19 cellular contexts compared by ENCODE assay signal in genomic region chr12:112179341-112179740, GRCh38.
"Had no signal": no experiment of that assay in that cellular context is flagged by ENCODE, and none has a peak within 500 bp of the region (broad histone marks: within the 10 kb centered on the region; RNA-seq: fewer than 3 reads in every experiment).

No MANE protein-coding gene starts in this region.

- H3K27ac Mint-ChIP-seq: activated CD8-positive, alpha-beta T cell treated with anti-CD3 and anti-CD28 coated beads, Interleukin-2, amount 10 ng/mL, durations not matched to agents 7 days and 5 days; activated naive CD8-positive, alpha-beta T cell had no signal

- H3K36me3 Mint-ChIP-seq: activated naive CD8-positive, alpha-beta T cell had no signal

- H3K27me3 Mint-ChIP-seq: activated naive CD8-positive, alpha-beta T cell; brain had no signal

- H3K27ac ChIP-seq: SJCRH30 had no signal

- DNase-seq: activated CD4-positive, alpha-beta T cell treated with anti-CD3 and anti-CD28 coated beads for 4 hours; activated CD4-positive, alpha-beta T cell treated with anti-CD3 and anti-CD28 coated beads, Interleukin-2, amount 50 U/mL, for 4 hours; activated CD8-positive, alpha-beta memory T cell treated with anti-CD3 and anti-CD28 coated beads, Interleukin-2, amount 50 U/mL, for 48 hours; activated CD8-positive, alpha-beta T cell treated with anti-CD3 and anti-CD28 coated beads, Interleukin-2, amount 10 ng/mL, durations not matched to agents 7 days and 5 days; activated naive CD4-positive, alpha-beta T cell treated with Interleukin-2 at 50 U/mL for 16 hours; activated T-cell treated with anti-CD3 and anti-CD28 coated beads, Interleukin-2, amount 50 U/mL, for 1 hour; amygdala; IMR-90; Kasumi-1; KBM-7; NCI-H1930; NCI-H2107; NCI-H2171 treated with DMSO at 0.1 percent for 48 hours; NCI-H226; NCI-H526; SJCRH30; SK-N-SH had no signal

- H3K9me3 Mint-ChIP-seq: brain had no signal

- H3K9me3 ChIP-seq: SJCRH30, SK-N-SH had no signal

- H3K27me3 ChIP-seq: SJCRH30 had no signal

- H3K4me3 Mint-ChIP-seq: activated CD8-positive, alpha-beta T cell treated with anti-CD3 and anti-CD28 coated beads, Interleukin-2, amount 10 ng/mL, durations not matched to agents 7 days and 5 days; activated naive CD8-positive, alpha-beta T cell; brain had no signal

- H3K4me1 ChIP-seq: SJCRH30 had no signal

- H3K4me3 ChIP-seq: SJCRH30 had no signal

- H3K9ac ChIP-seq: SK-N-SH had no signal
